Comparison of ENCODE assay signal across 2 cellular contexts in the genomic region with DNA sequence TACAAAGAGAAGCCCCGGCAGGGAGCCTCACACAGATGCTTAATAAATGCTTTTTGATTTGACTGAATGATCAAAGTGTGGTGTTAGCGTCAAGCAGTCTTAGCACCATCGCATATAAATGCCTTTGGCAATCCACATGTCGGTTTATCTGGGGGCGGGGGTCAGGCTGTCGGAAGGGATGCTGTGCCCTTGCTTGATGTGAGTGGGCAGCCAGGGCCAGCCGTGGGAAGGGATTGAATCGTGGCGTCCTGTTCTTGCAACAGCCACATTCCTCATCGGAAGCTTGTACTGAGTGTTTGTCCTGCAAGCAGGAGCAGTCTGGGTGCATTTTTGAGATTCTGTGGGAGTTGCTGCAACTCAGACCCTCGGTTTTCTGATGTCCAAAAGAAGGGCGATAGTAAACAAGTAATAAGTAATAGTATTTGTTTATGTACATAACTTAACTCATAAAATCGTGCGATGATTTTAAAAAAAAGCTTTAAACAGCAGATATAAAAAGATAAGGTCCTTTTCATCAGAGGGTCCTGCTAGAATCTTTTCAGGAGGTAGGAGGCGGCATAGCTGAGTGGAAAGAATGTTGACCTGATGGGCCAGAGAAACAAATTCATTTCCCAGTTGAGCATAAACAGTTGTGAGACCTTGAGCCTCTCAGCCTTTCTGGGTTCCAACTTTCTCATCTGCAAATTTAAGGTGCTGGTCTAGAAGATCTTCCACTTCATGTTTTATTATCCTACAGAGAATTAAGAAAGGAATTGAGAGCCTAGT.
TF ChIP-seq lines count a peak whose summit lies in the region.

No MANE protein-coding gene starts in this region.

TF ChIP-seq in liver, 16 proteins besides CTCF, POLR2A, EP300 and RAD21:
- TF ChIP-seq FOXA1 (IDR thresholded peaks at IDR 0.05) (no peak), NR2F2 (IDR thresholded peaks at IDR 0.05) (peak; percentile 8)
TF ChIP-seq in liver: peak in this region for 1.

TF ChIP-seq in HepG2, 621 proteins besides CTCF, POLR2A, EP300 and RAD21:
- TF ChIP-seq SIX4 (CRISPR knock-in tag; IDR thresholded peaks at IDR 0.05), result no peak
- no peak for TF ChIP-seq ZBTB21 (CRISPR knock-in tag; IDR thresholded peaks at IDR 0.05)
- TF ChIP-seq SMC3 (IDR thresholded peaks at IDR 0.05; ENCODE audit: low read length), result no peak
- TF ChIP-seq SSRP1 (CRISPR knock-in tag; IDR thresholded peaks at IDR 0.05), result no peak
- TF ChIP-seq, protein P1, sequence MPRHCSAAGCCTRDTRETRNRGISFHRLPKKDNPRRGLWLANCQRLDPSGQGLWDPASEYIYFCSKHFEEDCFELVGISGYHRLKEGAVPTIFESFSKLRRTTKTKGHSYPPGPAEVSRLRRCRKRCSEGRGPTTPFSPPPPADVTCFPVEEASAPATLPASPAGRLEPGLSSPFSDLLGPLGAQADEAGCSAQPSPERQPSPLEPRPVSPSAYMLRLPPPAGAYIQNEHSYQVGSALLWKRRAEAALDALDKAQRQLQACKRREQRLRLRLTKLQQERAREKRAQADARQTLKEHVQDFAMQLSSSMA (CRISPR knock-in tag; IDR thresholded peaks at IDR 0.05), result no peak
- TF ChIP-seq PTBP1 (IDR thresholded peaks at IDR 0.05; ENCODE audit: low read depth, low read length, poor library complexity, severe bottlenecking), result no peak
- TF ChIP-seq PAF1 (CRISPR knock-in tag; IDR thresholded peaks at IDR 0.05), result no peak
- no peak for TF ChIP-seq ZNF335 (CRISPR knock-in tag; IDR thresholded peaks at IDR 0.05)
- TF ChIP-seq ZNF382 (CRISPR knock-in tag; IDR thresholded peaks at IDR 0.05; ENCODE audit: borderline replicate concordance), result no peak
- TF ChIP-seq ELF4 (CRISPR knock-in tag; IDR thresholded peaks at IDR 0.05; ENCODE audit: borderline replicate concordance), result no peak
- TF ChIP-seq FOXC1 (CRISPR knock-in tag; IDR thresholded peaks at IDR 0.05; ENCODE audit: borderline replicate concordance), result no peak
- TF ChIP-seq KDM6A (CRISPR knock-in tag; IDR thresholded peaks at IDR 0.05; ENCODE audit: low read depth), result no peak
- no peak for TF ChIP-seq ZNF331 (CRISPR knock-in tag; IDR thresholded peaks at IDR 0.05)
- TF ChIP-seq, protein P2, sequence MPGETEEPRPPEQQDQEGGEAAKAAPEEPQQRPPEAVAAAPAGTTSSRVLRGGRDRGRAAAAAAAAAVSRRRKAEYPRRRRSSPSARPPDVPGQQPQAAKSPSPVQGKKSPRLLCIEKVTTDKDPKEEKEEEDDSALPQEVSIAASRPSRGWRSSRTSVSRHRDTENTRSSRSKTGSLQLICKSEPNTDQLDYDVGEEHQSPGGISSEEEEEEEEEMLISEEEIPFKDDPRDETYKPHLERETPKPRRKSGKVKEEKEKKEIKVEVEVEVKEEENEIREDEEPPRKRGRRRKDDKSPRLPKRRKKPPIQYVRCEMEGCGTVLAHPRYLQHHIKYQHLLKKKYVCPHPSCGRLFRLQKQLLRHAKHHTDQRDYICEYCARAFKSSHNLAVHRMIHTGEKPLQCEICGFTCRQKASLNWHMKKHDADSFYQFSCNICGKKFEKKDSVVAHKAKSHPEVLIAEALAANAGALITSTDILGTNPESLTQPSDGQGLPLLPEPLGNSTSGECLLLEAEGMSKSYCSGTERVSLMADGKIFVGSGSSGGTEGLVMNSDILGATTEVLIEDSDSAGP (CRISPR knock-in tag; IDR thresholded peaks at IDR 0.05; ENCODE audit: borderline replicate concordance), result no peak
- no peak for TF ChIP-seq CHD4 (IDR thresholded peaks at IDR 0.05; ENCODE audit: borderline replicate concordance, low read length)
- TF ChIP-seq MXI1 (IDR thresholded peaks at IDR 0.05; ENCODE audit: borderline replicate concordance, low read depth, low read length), result no peak
